1 cellular context compared by ENCODE assay signal in genomic region chr5:150789431-150789830, GRCh38.
TF ChIP-seq lines count a peak whose summit lies in the region.

No MANE protein-coding gene starts in this region.

TF ChIP-seq in WTC11, 78 proteins besides CTCF, POLR2A, EP300 and RAD21 (continued from another document):
- TF ChIP-seq KAT7 (CRISPR knock-in tag; IDR thresholded peaks at IDR 0.05; ENCODE audit: borderline replicate concordance) (no peak), MXD4 (CRISPR knock-in tag; IDR thresholded peaks at IDR 0.05; ENCODE audit: borderline replicate concordance) (no peak), NFATC4 (CRISPR knock-in tag; IDR thresholded peaks at IDR 0.05) (no peak), TEAD1 (CRISPR knock-in tag; IDR thresholded peaks at IDR 0.05) (no peak), FOXJ3 (CRISPR knock-in tag; IDR thresholded peaks at IDR 0.05; ENCODE audit: borderline replicate concordance) (no peak), JAZF1 (CRISPR knock-in tag; IDR thresholded peaks at IDR 0.05) (no peak), ERG (CRISPR knock-in tag; IDR thresholded peaks at IDR 0.05) (no peak), NR3C1 (CRISPR knock-in tag; conservative IDR thresholded peaks at IDR 0.05; ENCODE audit: low read depth) (no peak), PRDM15 (CRISPR knock-in tag; IDR thresholded peaks at IDR 0.05) (no peak)
